Comparison of ENCODE assay signal across 12 cellular contexts in genomic region chr9:6605202-6605601, GRCh38. TPM values are rescaled to one million over a fixed set of nuclear protein-coding genes. Genes with fewer than 3 reads are reported as not detected.
DNase-seq lines count a peak whose midpoint lies in the region; ATAC-seq, FAIRE-seq and TF ChIP-seq lines count a peak whose summit lies in the region.
"Had no signal": no experiment of that assay in that cellular context is flagged by ENCODE, and none has a peak within 500 bp of the region (broad histone marks: within the 10 kb centered on the region; RNA-seq: fewer than 3 reads in every experiment).

No MANE protein-coding gene starts in this region.

- no peak for DNase-seq in activated naive CD8-positive, alpha-beta T cell treated with anti-CD3 and anti-CD28 coated beads, Interleukin-2, amount 50 U/mL, for 24 hours
- DNase-seq in activated naive CD8-positive, alpha-beta T cell treated with anti-CD3 and anti-CD28 coated beads for 36 hours, result no peak
- DNase-seq in osteoblast (ENCODE audit: insufficient read length, low spot score, missing footprints) (no peak), right atrium auricular region (ENCODE audit: low spot score) (no peak), posterior cingulate gyrus (no peak), frontal cortex (ENCODE audit: low spot score in 2 of 2) (no peak)
- DNase-seq: NCI-H526, T1000 had no signal

- H3K4me1 ChIP-seq in osteoblast (ENCODE audit: insufficient read depth, low read length) (no peaks in the 10 kb centered on the region), right atrium auricular region (no peaks in the 10 kb centered on the region)

- H3K4me3 Mint-ChIP-seq in activated naive CD8-positive, alpha-beta T cell treated with anti-CD3 and anti-CD28 coated beads, Interleukin-2, amount 50 U/mL, for 24 hours, result peak overlapping the region; percentile 41
- no peak overlapping the region for H3K4me3 Mint-ChIP-seq in activated naive CD8-positive, alpha-beta T cell treated with anti-CD3 and anti-CD28 coated beads for 36 hours
- H3K4me3 Mint-ChIP-seq: activated naive CD4-positive, alpha-beta T cell treated with anti-CD3 and anti-CD28 coated beads, Interleukin-2, amount 50 U/mL, for 24 hours had no signal

- no peak overlapping the region for H3K27ac ChIP-seq in osteoblast (ENCODE audit: low read depth, low read length)
- H3K27ac ChIP-seq in right atrium auricular region, result no peak overlapping the region

- TF ChIP-seq CTCF in osteoblast (IDR thresholded peaks at IDR 0.05; ENCODE audit: extremely low read depth, low read depth, low read length) (no peak), right atrium auricular region (IDR thresholded peaks at IDR 0.05) (no peak)

- H3K9me3 Mint-ChIP-seq in activated naive CD8-positive, alpha-beta T cell treated with anti-CD3 and anti-CD28 coated beads, Interleukin-2, amount 50 U/mL, for 24 hours, result no peaks in the 10 kb centered on the region
- H3K9me3 Mint-ChIP-seq in activated naive CD8-positive, alpha-beta T cell treated with anti-CD3 and anti-CD28 coated beads for 36 hours, result no peaks in the 10 kb centered on the region
- H3K9me3 Mint-ChIP-seq: activated naive CD4-positive, alpha-beta T cell treated with anti-CD3 and anti-CD28 coated beads, Interleukin-2, amount 50 U/mL, for 24 hours had no signal

- peak overlapping the region; percentile 1 for H3K4me2 ChIP-seq in osteoblast (ENCODE audit: insufficient read depth, low read length)

- peaks cover 2% of the 10 kb centered on the region for H3K4me1 Mint-ChIP-seq in activated naive CD8-positive, alpha-beta T cell treated with anti-CD3 and anti-CD28 coated beads, Interleukin-2, amount 50 U/mL, for 24 hours
- H3K4me1 Mint-ChIP-seq in activated naive CD8-positive, alpha-beta T cell treated with anti-CD3 and anti-CD28 coated beads for 36 hours, result no peaks in the 10 kb centered on the region
- H3K4me1 Mint-ChIP-seq: activated naive CD4-positive, alpha-beta T cell treated with anti-CD3 and anti-CD28 coated beads, Interleukin-2, amount 50 U/mL, for 24 hours had no signal

- H3K79me2 ChIP-seq in osteoblast (ENCODE audit: insufficient read depth, low read length), result no peaks in the 10 kb centered on the region

- no peak overlapping the region for H3K27ac Mint-ChIP-seq in activated naive CD8-positive, alpha-beta T cell treated with anti-CD3 and anti-CD28 coated beads, Interleukin-2, amount 50 U/mL, for 24 hours
- H3K27ac Mint-ChIP-seq in activated naive CD8-positive, alpha-beta T cell treated with anti-CD3 and anti-CD28 coated beads for 36 hours, result no peak overlapping the region

- H3K27me3 ChIP-seq in osteoblast (ENCODE audit: insufficient read depth, low read length) (no peaks in the 10 kb centered on the region), right atrium auricular region (no peaks in the 10 kb centered on the region)

- H3K27me3 Mint-ChIP-seq in activated naive CD8-positive, alpha-beta T cell treated with anti-CD3 and anti-CD28 coated beads, Interleukin-2, amount 50 U/mL, for 24 hours, result no peaks in the 10 kb centered on the region
- H3K27me3 Mint-ChIP-seq in activated naive CD8-positive, alpha-beta T cell treated with anti-CD3 and anti-CD28 coated beads for 36 hours, result no peaks in the 10 kb centered on the region
- H3K27me3 Mint-ChIP-seq: activated naive CD4-positive, alpha-beta T cell treated with anti-CD3 and anti-CD28 coated beads, Interleukin-2, amount 50 U/mL, for 24 hours had no signal

- H3K4me3 ChIP-seq in osteoblast (ENCODE audit: insufficient read depth, low read length) (no peak overlapping the region), right atrium auricular region (no peak overlapping the region)

- H3K36me3 ChIP-seq in osteoblast (ENCODE audit: insufficient read depth, low read length) (no peaks in the 10 kb centered on the region), right atrium auricular region (no peaks in the 10 kb centered on the region)

- no peak for ATAC-seq in activated naive CD8-positive, alpha-beta T cell treated with anti-CD3 and anti-CD28 coated beads, Interleukin-2, amount 50 U/mL, for 24 hours
- ATAC-seq in GM21576 (IDR thresholded peaks at IDR 0.05; ENCODE audit: unreplicated experiment) (peak; percentile 83), HG03378 (IDR thresholded peaks at IDR 0.05; ENCODE audit: unreplicated experiment) (peak; percentile 73)
- ATAC-seq: HepG2 had no signal

- H2AFZ ChIP-seq in osteoblast (ENCODE audit: low read length), result no peak overlapping the region

- no peaks in the 10 kb centered on the region for H3K36me3 Mint-ChIP-seq in activated naive CD8-positive, alpha-beta T cell treated with anti-CD3 and anti-CD28 coated beads, Interleukin-2, amount 50 U/mL, for 24 hours (ENCODE audit: low read depth)
- H3K36me3 Mint-ChIP-seq in activated naive CD8-positive, alpha-beta T cell treated with anti-CD3 and anti-CD28 coated beads for 36 hours, result no peaks in the 10 kb centered on the region
- H3K36me3 Mint-ChIP-seq: activated naive CD4-positive, alpha-beta T cell treated with anti-CD3 and anti-CD28 coated beads, Interleukin-2, amount 50 U/mL, for 24 hours had no signal

- no peak for FAIRE-seq in frontal cortex (lab: Jason Lieb, UNC)
- FAIRE-seq: HepG2 had no signal

- H3K9me3 ChIP-seq in osteoblast (ENCODE audit: low read depth, low read length) (no peaks in the 10 kb centered on the region), right atrium auricular region (no peaks in the 10 kb centered on the region)

- intact Hi-C loops in posterior cingulate gyrus (cut with DNase I), result no loop called here

- no peaks in the 10 kb centered on the region for H4K20me1 ChIP-seq in osteoblast (ENCODE audit: insufficient read depth, low read length)

RNA-seq across cellular contexts. Expression of gene GLDC, which starts 40.3 kb away (rescaled TPM):
- total RNA-seq in activated naive CD8-positive, alpha-beta T cell treated with anti-CD3 and anti-CD28 coated beads for 36 hours, result under 1 TPM; 0.64 to 0.68 TPM
- total RNA-seq in osteoblast, result 0.72 and 2.4 TPM in 2 replicates
- under 1 TPM in 1 of 2 donors, not detected in 1; 0.39 TPM for total RNA-seq in right atrium auricular region
- total RNA-seq in frontal cortex, result 13.5 TPM
